25 cellular contexts compared by ENCODE assay signal in genomic region chr15:60631620-60632019, GRCh38.
"Had no signal": no experiment of that assay in that cellular context is flagged by ENCODE, and none has a peak within 500 bp of the region (broad histone marks: within the 10 kb centered on the region; RNA-seq: fewer than 3 reads in every experiment).

No MANE protein-coding gene starts in this region.

- H3K27ac Mint-ChIP-seq: dendritic cell treated with granulocyte-macrophage colony-stimulating factor and Interleukin-4, amounts not matched to agents 40 ng/mL and 50 ng/mL, for 4 days; effector memory CD8-positive, alpha-beta T cell; endodermal cell had no signal

- H3K27me3 ChIP-seq: colonic mucosa, dorsolateral prefrontal cortex, esophagus muscularis mucosa, esophagus squamous epithelium, gastrocnemius medialis, gastroesophageal sphincter, heart left ventricle, heart right ventricle had no signal

- H3K27me3 Mint-ChIP-seq: effector memory CD8-positive, alpha-beta T cell had no signal

- H3K27ac ChIP-seq: colonic mucosa, coronary artery, dorsolateral prefrontal cortex, epithelial cell of prostate, esophagus muscularis mucosa, esophagus squamous epithelium, foreskin keratinocyte, gastrocnemius medialis, gastroesophageal sphincter, heart left ventricle, heart right ventricle had no signal

- H3K4me1 ChIP-seq: colonic mucosa, esophagus muscularis mucosa, foreskin keratinocyte had no signal

- DNase-seq: colonic mucosa; cortex of kidney; dermis blood vessel endothelial cell; dorsolateral prefrontal cortex; effector CD4-positive, alpha-beta T cell; effector CD8-positive, alpha-beta T cell; effector memory CD4-positive, alpha-beta T cell; effector memory CD8-positive, alpha-beta T cell; endodermal cell; erythroblast; esophagus squamous epithelium; foreskin fibroblast; foreskin keratinocyte; foreskin melanocyte; gastrocnemius medialis; glutamatergic neuron; head of caudate nucleus; heart left ventricle; heart right ventricle had no signal

- H3K4me3 ChIP-seq: colonic mucosa, coronary artery, dorsolateral prefrontal cortex, esophagus muscularis mucosa, esophagus squamous epithelium, gastrocnemius medialis, gastroesophageal sphincter, heart left ventricle, heart right ventricle had no signal

- H3K9me3 Mint-ChIP-seq: dendritic cell treated with granulocyte-macrophage colony-stimulating factor and Interleukin-4, amounts not matched to agents 40 ng/mL and 50 ng/mL, for 4 days; effector memory CD8-positive, alpha-beta T cell; endodermal cell had no signal

- H3K9me3 ChIP-seq: colonic mucosa, esophagus muscularis mucosa, esophagus squamous epithelium, gastrocnemius medialis, gastroesophageal sphincter, heart left ventricle, heart right ventricle had no signal

- H3K4me3 Mint-ChIP-seq: dendritic cell treated with granulocyte-macrophage colony-stimulating factor and Interleukin-4, amounts not matched to agents 40 ng/mL and 50 ng/mL, for 4 days; effector memory CD8-positive, alpha-beta T cell; endodermal cell had no signal

- ATAC-seq: effector memory CD8-positive, alpha-beta T cell; esophagus mucosa; foreskin keratinocyte; gastrocnemius medialis; gastroesophageal sphincter; heart left ventricle; heart right ventricle had no signal

- H3K36me3 ChIP-seq: colonic mucosa, esophagus muscularis mucosa, esophagus squamous epithelium, gastrocnemius medialis, gastroesophageal sphincter, heart left ventricle, heart right ventricle had no signal
